9 cellular contexts compared by ENCODE assay signal in the genomic region with DNA sequence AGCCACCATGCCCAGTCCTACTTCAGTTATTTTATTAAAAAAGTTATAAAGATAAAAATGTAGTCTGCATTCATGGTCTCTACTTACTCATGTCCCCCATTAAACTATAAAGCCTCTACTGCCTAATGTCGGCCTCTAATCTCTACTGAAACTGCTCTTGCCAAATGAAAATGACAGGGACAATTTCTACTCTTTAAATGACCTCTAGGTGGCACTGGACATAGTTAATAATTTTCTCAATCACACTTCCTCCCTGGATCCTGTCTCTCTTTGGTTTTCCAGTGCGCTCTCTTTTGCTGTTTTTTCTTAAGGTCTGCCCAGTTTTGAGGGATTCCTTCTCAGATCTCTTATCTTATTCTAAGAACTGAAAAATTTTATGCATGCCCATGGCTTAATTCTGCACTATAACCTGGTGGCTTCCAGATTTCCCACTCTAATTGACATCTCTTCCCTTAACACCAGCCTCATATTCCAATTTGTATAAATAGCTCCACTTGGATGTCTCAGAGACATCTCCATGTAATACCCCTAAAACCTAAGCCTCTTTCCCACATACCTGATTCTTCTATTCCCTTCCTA. TPM values are rescaled to one million over a fixed set of nuclear protein-coding genes. Genes with fewer than 3 reads are reported as not detected.
A peak's percentile ranks its signal among the peaks of the same experiment; 100 is the strongest.
DNase-seq lines count a peak whose midpoint lies in the region; ATAC-seq and TF ChIP-seq lines count a peak whose summit lies in the region.
"Had no signal": no experiment of that assay in that cellular context is flagged by ENCODE, and none has a peak within 500 bp of the region (broad histone marks: within the 10 kb centered on the region; RNA-seq: fewer than 3 reads in every experiment).

No MANE protein-coding gene starts in this region.

- no peak overlapping the region for H3K4me3 ChIP-seq in liver (ENCODE audit: low read depth in 1 of 3, low read length in 3 of 3)

- no peaks in the 10 kb centered on the region for H3K9me3 ChIP-seq in liver (ENCODE audit: control insufficient read depth in 4 of 4, low read length in 3 of 4)

- H3K27ac ChIP-seq in liver (ENCODE audit: low read depth in 1 of 2, low read length in 2 of 2) = no peak overlapping the region
- H3K27ac ChIP-seq: epithelial cell of prostate had no signal

- TF ChIP-seq POLR2A in GM18505 (IDR thresholded peaks at IDR 0.05; ENCODE audit: borderline replicate concordance, extremely low read depth, insufficient read depth, insufficient read length) = no peak

- peaks cover 0 to 4% (median 1%) of the 10 kb centered on the region in 4 donors for H3K27me3 ChIP-seq in liver (ENCODE audit: control insufficient read depth in 4 of 4, insufficient read depth in 4 of 4, low read length in 3 of 4)

- peak; percentile 61 for TF ChIP-seq CTCF in liver (IDR thresholded peaks at IDR 0.05; ENCODE audit: low read depth, low read length, missing input control)

- TF ChIP-seq RAD21 in liver (IDR thresholded peaks at IDR 0.05) = peak; percentile 67 to 73

- no peak overlapping the region for H3K9ac ChIP-seq in liver (ENCODE audit: low read depth in 1 of 2, low read length in 2 of 2)

- ATAC-seq in GM18505 (IDR thresholded peaks at IDR 0.05; ENCODE audit: unreplicated experiment) = peak; percentile 55
- ATAC-seq in HG03521 (IDR thresholded peaks at IDR 0.05; ENCODE audit: unreplicated experiment) = no peak

- H3K4me1 ChIP-seq in liver (ENCODE audit: control insufficient read depth in 4 of 4, insufficient read depth in 4 of 4, low read length in 3 of 4) = no peaks in the 10 kb centered on the region

- WGBS in liver = 7% methylated on average over 2 of the region's 2 CpGs

- peak; percentile 68 to 78 for DNase-seq in AML-193 (lab: John Stamatoyannopoulos, UW)
- peak; percentile 39 for DNase-seq in NCI-H2107 treated with DMSO at 0.1 percent for 48 hours (lab: John Stamatoyannopoulos, UW; ENCODE audit: unreplicated experiment)
- peak; percentile 41 for DNase-seq in astrocyte of the hippocampus (ENCODE audit: low read depth, low spot score)
- no peak for DNase-seq in stimulated activated CD8-positive, alpha-beta memory T cell treated with anti-CD3 and anti-CD28 coated beads, Interleukin-4, amount 100 ng/mL, for 48 hours
- no peak for DNase-seq in activated effector memory CD4-positive, alpha-beta T cell treated with anti-CD3 and anti-CD28 coated beads, Interleukin-2, amount 50 U/mL, for 16 hours

- no peaks in the 10 kb centered on the region for H3K36me3 ChIP-seq in liver (ENCODE audit: control insufficient read depth in 4 of 4, insufficient read depth in 3 of 4, low read depth in 1 of 4, low read length in 3 of 4)

TF ChIP-seq in liver, 16 proteins besides CTCF, POLR2A, EP300 and RAD21:
- TF ChIP-seq RXRA (IDR thresholded peaks at IDR 0.05) (peak in 1 of 2 donors; percentile 10), YY1 (IDR thresholded peaks at IDR 0.05) (peak; percentile 2), TAF1 (conservative IDR thresholded peaks at IDR 0.05) (no peak)
TF ChIP-seq in liver: peak in this region for 2.

RNA-seq across cellular contexts. Expression of a gene that starts 54.3 kb away (rescaled TPM):
- total RNA-seq in liver = 10 to 100 TPM in 1 of 2 donors, 1 to 10 TPM in 1; 9.2 to 12.6 TPM
- 1 to 10 TPM; 5.3 to 6.1 TPM for polyA plus RNA-seq in liver

Comparison
In these comparisons a context has a peak if more than half of its experiments do, and no peak if none do; other contexts are left out.
1. DNase-seq: peak in AML-193 (2 of 2), NCI-H2107 treated with DMSO at 0.1 percent for 48 hours (single experiment) and astrocyte of the hippocampus (single experiment); none in stimulated activated CD8-positive, alpha-beta memory T cell treated with anti-CD3 and anti-CD28 coated beads, Interleukin-4, amount 100 ng/mL, for 48 hours (single experiment) and activated effector memory CD4-positive, alpha-beta T cell treated with anti-CD3 and anti-CD28 coated beads, Interleukin-2, amount 50 U/mL, for 16 hours (single experiment).